In the genomic region with DNA sequence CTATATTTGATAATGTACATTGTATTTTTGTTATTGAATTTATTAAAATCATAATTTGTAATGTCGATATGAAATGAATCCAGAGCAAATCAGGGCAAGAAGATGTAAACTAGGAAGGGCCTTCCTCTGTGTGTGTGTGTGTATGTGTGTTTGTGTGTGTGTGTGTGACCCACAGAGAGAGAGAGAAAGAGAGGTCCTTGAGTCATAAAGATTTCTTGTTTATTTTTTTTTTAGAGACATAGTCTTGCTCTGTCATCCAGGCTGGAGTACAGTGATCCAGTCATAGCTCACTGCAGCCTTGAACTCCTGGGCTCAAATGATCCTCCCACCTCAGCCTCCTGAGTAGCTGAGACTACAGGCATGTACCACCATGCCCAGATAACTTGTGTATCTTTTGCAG, we compare ENCODE assay signal across 1 cellular context.
TF ChIP-seq lines count a peak whose summit lies in the region.

No MANE protein-coding gene starts in this region.

TF ChIP-seq in HEK293, 187 proteins besides CTCF, POLR2A, EP300 and RAD21 (continued from another document):
- TF ChIP-seq, protein P1, sequence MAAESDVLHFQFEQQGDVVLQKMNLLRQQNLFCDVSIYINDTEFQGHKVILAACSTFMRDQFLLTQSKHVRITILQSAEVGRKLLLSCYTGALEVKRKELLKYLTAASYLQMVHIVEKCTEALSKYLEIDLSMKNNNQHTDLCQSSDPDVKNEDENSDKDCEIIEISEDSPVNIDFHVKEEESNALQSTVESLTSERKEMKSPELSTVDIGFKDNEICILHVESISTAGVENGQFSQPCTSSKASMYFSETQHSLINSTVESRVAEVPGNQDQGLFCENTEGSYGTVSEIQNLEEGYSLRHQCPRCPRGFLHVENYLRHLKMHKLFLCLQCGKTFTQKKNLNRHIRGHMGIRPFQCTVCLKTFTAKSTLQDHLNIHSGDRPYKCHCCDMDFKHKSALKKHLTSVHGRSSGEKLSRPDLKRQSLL (tag by site-specific recombination; IDR thresholded peaks at IDR 0.05): 0 out of 2 replicates have a peak, but pooled peaks have one; percentile 46
